In genomic region chr1:112544011-112544688, GRCh38 we compare ENCODE assay signal across 8 cellular contexts. TPM values are rescaled to one million over a fixed set of nuclear protein-coding genes. Genes with fewer than 3 reads are reported as not detected.
DNase-seq lines count a peak whose midpoint lies in the region; ATAC-seq lines count a peak whose summit lies in the region.

No MANE protein-coding gene starts in this region.

- ATAC-seq in right cardiac atrium (peak; percentile 41 to 94), GM18519 (IDR thresholded peaks at IDR 0.05; ENCODE audit: low FRiP score, unreplicated experiment) (no peak)

- H3K36me3 ChIP-seq in adipocyte (ENCODE audit: control insufficient read depth, insufficient read depth, low read length, severe bottlenecking) = peaks cover 8% of the 10 kb centered on the region
- peaks cover 3 to 14% (median 7%) of the 10 kb centered on the region in 5 donors for H3K36me3 ChIP-seq in subcutaneous abdominal adipose tissue (ENCODE audit: control insufficient read depth in 5 of 5, insufficient read depth in 5 of 5, low read length in 5 of 5)

- intact Hi-C loops in right cardiac atrium (cut with DNase I) (no loop called here), posterior cingulate gyrus (cut with DNase I) (no loop called here)

- H3K4me3 ChIP-seq in adipocyte (ENCODE audit: low read length) = peak overlapping the region; percentile 64
- no peak overlapping the region for H3K4me3 ChIP-seq in right cardiac atrium (ENCODE audit: low read length)
- no peak overlapping the region for H3K4me3 ChIP-seq in subcutaneous abdominal adipose tissue (ENCODE audit: low read depth in 1 of 5, low read length in 5 of 5)

- peak overlapping the region; percentile 80 for H3K9ac ChIP-seq in adipocyte (ENCODE audit: low read length)
- H3K9ac ChIP-seq in subcutaneous abdominal adipose tissue (ENCODE audit: low read length in 5 of 5) = peak overlapping the region in 1 of 5 donors; percentile 56

- 48% methylated on average over 1 of the region's 1 CpG for WGBS in right cardiac atrium

- H3K4me1 ChIP-seq in adipocyte (ENCODE audit: control insufficient read depth, insufficient read depth, low read length) (peaks cover 48% of the 10 kb centered on the region), right cardiac atrium (ENCODE audit: control insufficient read depth, insufficient read depth, low read length) (peaks cover 1% of the 10 kb centered on the region), subcutaneous abdominal adipose tissue (ENCODE audit: control insufficient read depth in 5 of 5, insufficient read depth in 5 of 5, low read length in 5 of 5) (peaks cover 0 to 21% (median 20%) of the 10 kb centered on the region in 5 donors)

- H3K27me3 ChIP-seq in adipocyte (replicated peaks; ENCODE audit: control insufficient read depth, insufficient read depth, low read length) = no peaks in the 10 kb centered on the region
- H3K27me3 ChIP-seq in right cardiac atrium (ENCODE audit: control insufficient read depth, insufficient read depth) = no peaks in the 10 kb centered on the region
- H3K27me3 ChIP-seq in subcutaneous abdominal adipose tissue (ENCODE audit: control insufficient read depth in 5 of 5, insufficient read depth in 4 of 5, low read length in 5 of 5) = no peaks in the 10 kb centered on the region

- peak; percentile 70 for DNase-seq in HPDE6-E6E7 (ENCODE audit: extremely low spot score)
- peak; percentile 82 for DNase-seq in adipocyte (ENCODE audit: low read depth)
- DNase-seq in right cardiac atrium = no peak
- no peak for DNase-seq in posterior cingulate gyrus
- DNase-seq in SHP77 treated with DMSO at 0.1 percent for 48 hours (lab: John Stamatoyannopoulos, UW) = no peak
- no peak for DNase-seq in NCI-H774 (lab: John Stamatoyannopoulos, UW)

- H3K9me3 ChIP-seq in adipocyte (ENCODE audit: control insufficient read depth, low read length) = no peaks in the 10 kb centered on the region
- no peaks in the 10 kb centered on the region for H3K9me3 ChIP-seq in right cardiac atrium (ENCODE audit: control insufficient read depth, low read length)
- no peaks in the 10 kb centered on the region for H3K9me3 ChIP-seq in subcutaneous abdominal adipose tissue (ENCODE audit: control insufficient read depth in 5 of 5, low read length in 5 of 5)

- H3K27ac ChIP-seq in right cardiac atrium (ENCODE audit: low read length) (no peak overlapping the region), subcutaneous abdominal adipose tissue (ENCODE audit: low read depth, low read length) (peak overlapping the region; percentile 77)

RNA-seq across cellular contexts. Expression of gene WNT2B, which starts 35.4 kb away (rescaled TPM):
- 10 to 100 TPM in 3 of 4 donors, 1 to 10 TPM in 1; 7.1 to 14.1 (median 11.9) TPM for total RNA-seq in right cardiac atrium
- 3.5 TPM for polyA plus RNA-seq in right cardiac atrium

Comparison
In these comparisons a context has a peak if more than half of its experiments do, and no peak if none do; other contexts are left out.
1. DNase-seq: peak in HPDE6-E6E7 (single experiment) and adipocyte (single experiment); none in right cardiac atrium (0 of 3), posterior cingulate gyrus (0 of 10), SHP77 treated with DMSO at 0.1 percent for 48 hours (single experiment) and NCI-H774 (single experiment).